9 cellular contexts compared by ENCODE assay signal in the genomic region with DNA sequence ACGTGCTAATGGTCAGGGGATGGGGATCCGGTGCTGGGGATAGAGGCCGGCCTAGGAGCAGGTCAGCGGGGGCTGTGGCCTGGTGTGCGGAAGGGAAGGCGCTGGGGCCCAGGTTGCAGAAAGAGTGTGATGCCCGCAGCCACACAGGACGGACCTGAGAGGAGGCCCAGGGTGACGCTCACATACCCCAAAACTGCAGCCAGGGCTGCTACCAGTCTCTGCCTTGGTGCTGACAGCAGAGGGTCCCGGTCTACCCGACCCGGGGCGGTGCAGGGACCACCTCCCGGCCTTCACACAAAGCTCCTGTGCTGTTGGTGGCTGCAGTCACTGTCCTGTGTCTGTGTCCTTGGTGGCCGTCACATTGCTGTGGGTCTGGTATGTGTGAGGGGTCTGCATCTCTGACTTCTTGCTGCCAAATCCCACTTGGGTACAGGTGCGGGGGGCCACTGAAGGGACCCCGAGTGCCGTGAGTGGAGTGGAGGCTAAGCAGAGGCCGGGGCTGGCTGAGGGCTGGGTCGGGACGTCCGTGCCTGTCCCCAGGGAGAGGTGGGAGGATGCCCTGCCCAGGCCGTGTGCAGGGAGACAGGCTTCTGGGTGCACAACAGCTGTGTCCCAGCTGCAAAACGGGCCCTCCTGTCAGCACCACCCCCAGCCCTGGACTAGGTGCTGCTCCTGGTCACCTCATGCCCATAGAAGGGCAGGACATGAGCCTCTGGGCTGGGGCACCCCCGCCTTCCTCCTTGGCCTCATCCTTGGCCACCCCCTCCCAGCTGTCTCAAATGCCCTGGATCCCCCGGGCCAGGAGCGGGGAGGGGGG. TPM values are rescaled to one million over a fixed set of nuclear protein-coding genes. Genes with fewer than 3 reads are reported as not detected.
A peak's percentile ranks its signal among the peaks of the same experiment; 100 is the strongest.
DNase-seq lines count a peak whose midpoint lies in the region; ATAC-seq and TF ChIP-seq lines count a peak whose summit lies in the region.
"Had no signal": no experiment of that assay in that cellular context is flagged by ENCODE, and none has a peak within 500 bp of the region (broad histone marks: within the 10 kb centered on the region; RNA-seq: fewer than 3 reads in every experiment).

No MANE protein-coding gene starts in this region.

- H3K4me1 ChIP-seq in mononuclear cell (ENCODE audit: insufficient read depth, low read length): peaks cover 91% of the 10 kb centered on the region

- TF ChIP-seq CTCF in GM12864 (IDR thresholded peaks at IDR 0.05; ENCODE audit: low read depth, low read length, missing control alignments) (no peak), GM20000 (IDR thresholded peaks at IDR 0.05; ENCODE audit: extremely low read depth, missing control alignments) (no peak)

- H3K27me3 ChIP-seq in mononuclear cell (ENCODE audit: insufficient read depth, low read length): no peaks in the 10 kb centered on the region

- DNase-seq in GM12864 (ENCODE audit: low read depth) (peak; percentile 26), GM20000 (ENCODE audit: low spot score) (peak; percentile 76), DMS153 treated with DMSO at 0.1 percent for 48 hours (lab: John Stamatoyannopoulos, UW; ENCODE audit: unreplicated experiment) (no peak), DMS 273 treated with DMSO at 0.1 percent for 48 hours (lab: John Stamatoyannopoulos, UW) (no peak), NOMO-1 treated with dmso at 0.1 percent for 144 hours (lab: John Stamatoyannopoulos, UW; ENCODE audit: unreplicated experiment) (no peak)
- DNase-seq: NK-92 treated with Interleukin-12 subunit alpha and Interleukin-12 subunit beta, amount 100 ng/mL, for 24 hours had no signal

- no peaks in the 10 kb centered on the region for H3K9me3 ChIP-seq in mononuclear cell (ENCODE audit: low read depth, low read length)

- H3K4me3 ChIP-seq in GM12864 (ENCODE audit: low read depth, low read length) (peak overlapping the region; percentile 82), mononuclear cell (ENCODE audit: low read length) (peak overlapping the region; percentile 88)

- ATAC-seq in HG03457 (IDR thresholded peaks at IDR 0.05; ENCODE audit: unreplicated experiment): peak; percentile 25
- ATAC-seq in GM18858 (IDR thresholded peaks at IDR 0.05; ENCODE audit: unreplicated experiment): no peak

RNA-seq across cellular contexts. Expression of a gene that starts 1.5 kb away (rescaled TPM):
- 357 TPM for total RNA-seq in mononuclear cell

RNA-seq across cellular contexts. Expression of a gene that starts 15.6 kb away (rescaled TPM):
- 8.6 TPM for total RNA-seq in mononuclear cell

RNA-seq across cellular contexts. Expression of a gene that starts 19.6 kb away (rescaled TPM):
- total RNA-seq in mononuclear cell: not detected

RNA-seq across cellular contexts. Expression of a gene that starts 37.4 kb away (rescaled TPM):
- total RNA-seq in mononuclear cell: not detected

Comparison
In these comparisons a context has a peak if more than half of its experiments do, and no peak if none do; other contexts are left out.
1. DNase-seq: peak in GM12864 (single experiment) and GM20000 (single experiment); none in DMS153 treated with DMSO at 0.1 percent for 48 hours (single experiment), DMS 273 treated with DMSO at 0.1 percent for 48 hours (single experiment) and NOMO-1 treated with dmso at 0.1 percent for 144 hours (single experiment).